ENCODE assay signal across 7 cellular contexts in the genomic region with DNA sequence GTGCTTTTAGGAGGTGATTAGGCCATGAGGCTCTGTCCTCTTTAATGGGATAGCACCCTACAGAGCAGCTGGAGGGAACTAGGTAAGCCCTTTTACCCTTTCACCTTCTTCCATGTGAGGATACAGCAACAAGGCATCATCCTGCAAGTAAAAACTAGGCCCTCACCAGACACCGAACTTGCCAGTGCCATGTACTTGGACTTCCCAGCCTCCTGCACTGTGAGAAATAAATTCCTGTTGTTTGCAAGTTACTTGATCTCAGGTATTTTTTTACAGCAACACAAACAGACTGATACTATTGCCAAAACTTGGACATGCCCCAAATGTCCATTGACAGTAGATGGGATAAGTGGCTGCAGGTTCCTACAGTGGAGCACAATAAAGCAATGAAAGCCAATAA.
"Had no signal": no experiment of that assay in that cellular context is flagged by ENCODE, and none has a peak within 500 bp of the region (broad histone marks: within the 10 kb centered on the region; RNA-seq: fewer than 3 reads in every experiment).

No MANE protein-coding gene starts in this region.

- ATAC-seq: GM23338, K562 had no signal

- DNase-seq: H9, HCEC 1CT, IMR-90, KG1 had no signal

- H3K4me2 ChIP-seq: GM23338 had no signal

- H3K27ac ChIP-seq: HL-60 had no signal

- H2AFZ ChIP-seq: GM23338 had no signal

- H3K4me3 ChIP-seq: GM23338, K562 had no signal
